17 cellular contexts compared by ENCODE assay signal in the genomic region with DNA sequence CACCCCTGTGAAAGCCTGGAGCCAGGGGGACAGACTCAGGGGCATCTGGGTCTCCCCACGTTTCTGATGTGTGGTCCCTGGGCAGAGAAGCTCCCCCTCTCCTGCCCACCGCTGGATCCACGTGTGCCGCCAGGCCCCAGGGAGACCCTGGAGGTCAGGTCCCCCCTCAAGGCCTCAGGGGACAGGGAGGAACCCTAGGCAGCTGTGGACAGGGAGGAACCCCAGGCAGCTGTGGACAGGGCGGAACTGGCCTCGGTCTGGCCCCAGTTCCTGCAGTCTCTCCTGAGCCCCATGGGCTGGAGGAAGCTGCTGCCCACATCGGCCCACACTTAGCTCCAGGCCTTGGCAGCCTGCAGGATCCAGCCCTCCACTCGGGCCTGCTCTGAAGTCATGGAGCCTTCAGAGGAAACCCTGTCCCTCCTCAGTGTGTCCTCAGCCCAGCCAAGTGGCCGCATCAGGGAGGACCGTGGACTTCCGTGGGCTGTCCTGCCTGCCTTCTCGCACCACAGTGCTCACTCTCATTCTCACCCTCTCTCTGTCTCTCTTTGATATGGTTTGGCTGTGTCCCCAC.
"Had no signal": no experiment of that assay in that cellular context is flagged by ENCODE, and none has a peak within 500 bp of the region (broad histone marks: within the 10 kb centered on the region; RNA-seq: fewer than 3 reads in every experiment).

No MANE protein-coding gene starts in this region.

- DNase-seq: effector memory CD8-positive, alpha-beta T cell; esophagus squamous epithelium; foreskin fibroblast; immature natural killer cell; kidney; left cardiac atrium; left ventricle myocardium inferior; lower lobe of right lung; midbrain; posterior cingulate gyrus; sigmoid colon; stimulated activated naive CD4-positive, alpha-beta T cell treated with Interleukin-2 at 50 U/mL for 16 hours; thyroid gland; upper lobe of left lung had no signal

- H3K36me3 Mint-ChIP-seq: natural killer cell treated with Interleukin-12 subunit alpha and Interleukin-12 subunit beta and Interleukin-15 and Interleukin-18, amount 100 ng/mL, for 72 hours had no signal

- H3K9me3 Mint-ChIP-seq: dendritic cell treated with granulocyte-macrophage colony-stimulating factor and Interleukin-4, amounts not matched to agents 40 ng/mL and 50 ng/mL, for 4 days had no signal

- H3K4me3 Mint-ChIP-seq: dendritic cell treated with granulocyte-macrophage colony-stimulating factor and Interleukin-4, amounts not matched to agents 40 ng/mL and 50 ng/mL, for 4 days; effector memory CD8-positive, alpha-beta T cell; immature natural killer cell; memory B cell; natural killer cell treated with Interleukin-12 subunit alpha and Interleukin-12 subunit beta and Interleukin-15 and Interleukin-18, amount 100 ng/mL, for 72 hours had no signal

- H3K27ac Mint-ChIP-seq: dendritic cell treated with granulocyte-macrophage colony-stimulating factor and Interleukin-4, amounts not matched to agents 40 ng/mL and 50 ng/mL, for 4 days; effector memory CD8-positive, alpha-beta T cell; immature natural killer cell; memory B cell; natural killer cell treated with Interleukin-12 subunit alpha and Interleukin-12 subunit beta and Interleukin-15 and Interleukin-18, amount 100 ng/mL, for 72 hours had no signal

- H3K4me1 Mint-ChIP-seq: immature natural killer cell, memory B cell had no signal
